Comparison of ENCODE assay signal across 26 cellular contexts in the genomic region with DNA sequence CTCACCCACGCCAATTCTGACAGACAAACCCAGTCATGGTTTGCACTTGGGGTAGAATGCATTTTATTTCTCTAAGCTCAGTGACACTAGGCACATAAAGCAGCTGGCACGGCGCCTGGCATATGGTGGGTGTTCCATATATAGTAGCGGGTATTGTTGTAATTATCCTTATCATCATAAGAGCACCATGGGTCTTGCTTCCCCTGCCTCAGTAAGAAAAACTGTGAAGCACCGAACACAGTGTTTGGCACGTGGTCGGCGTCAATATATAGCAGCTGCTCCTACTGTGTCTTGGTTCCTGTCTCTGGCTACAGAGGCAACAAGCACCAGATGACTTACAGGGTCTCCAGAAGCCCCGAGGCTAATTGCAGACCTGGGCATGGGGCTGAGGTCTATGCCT.
"Had no signal": no experiment of that assay in that cellular context is flagged by ENCODE, and none has a peak within 500 bp of the region (broad histone marks: within the 10 kb centered on the region; RNA-seq: fewer than 3 reads in every experiment).

No MANE protein-coding gene starts in this region.

- H3K27ac ChIP-seq: ascending aorta, body of pancreas, coronary artery, VCaP had no signal

- H3K4me1 ChIP-seq: ascending aorta, body of pancreas had no signal

- H3K36me3 ChIP-seq: MG63 had no signal

- ATAC-seq: activated naive CD4-positive, alpha-beta T cell treated with anti-CD3 and anti-CD28 coated beads, Interleukin-2, amount 50 U/mL, for 72 hours; activated naive CD8-positive, alpha-beta T cell treated with anti-CD3 and anti-CD28 coated beads, Interleukin-2, amount 50 U/mL, for 24 hours; activated T-cell treated with anti-CD3 and anti-CD28 coated beads, Interleukin-2, amount 50 U/mL, for 4 hours; body of pancreas; PC-3 had no signal

- H3K4me3 ChIP-seq: ascending aorta, body of pancreas, coronary artery, MG63 had no signal

- H3K27me3 ChIP-seq: ascending aorta, body of pancreas, MG63 had no signal

- H3K9me3 ChIP-seq: ascending aorta had no signal

- DNase-seq: activated CD4-positive, alpha-beta memory T cell treated with anti-CD3 and anti-CD28 coated beads for 36 hours; activated CD4-positive, alpha-beta T cell treated with anti-CD3 and anti-CD28 coated beads, Interleukin-2, amount 10 ng/mL, durations not matched to agents 7 days and 5 days; activated CD4-positive, CD25-positive, alpha-beta regulatory T cell; activated CD8-positive, alpha-beta memory T cell treated with anti-CD3 and anti-CD28 coated beads for 24 hours; activated effector memory CD4-positive, alpha-beta T cell treated with anti-CD3 and anti-CD28 coated beads, Interleukin-2, amount 50 U/mL, for 16 hours; activated naive CD4-positive, alpha-beta T cell treated with Interleukin-2 at 50 U/mL for 16 hours; activated naive CD8-positive, alpha-beta T cell treated with anti-CD3 and anti-CD28 coated beads, Interleukin-2, amount 50 U/mL, for 24 hours; activated T-cell treated with anti-CD3 and anti-CD28 coated beads, Interleukin-2, amount 50 U/mL, for 4 hours; amniotic stem cell; body of pancreas; central memory CD4-positive, alpha-beta T cell; MG63; MV-4-11; NCI-H1092 treated with DMSO at 0.1 percent for 48 hours; NCI-H1436; NCI-H187 treated with DMSO at 0.1 percent for 48 hours; NCI-H2107; NCI-H446 treated with DMSO at 0.1 percent for 48 hours; NCI-H526 treated with DMSO at 0.1 percent for 48 hours; PC-3; SHP77 treated with DMSO at 0.1 percent for 48 hours; T-helper 1 cell had no signal
